8 cellular contexts compared by ENCODE assay signal in genomic region chr4:3919521-3919920, GRCh38.
DNase-seq lines count a peak whose midpoint lies in the region; ATAC-seq and TF ChIP-seq lines count a peak whose summit lies in the region.
"Not testable (repeated sequence)": the region's sequence is repeated elsewhere in the genome, so short reads cannot be mapped to it uniquely, and the experiment has no call there.

No MANE protein-coding gene starts in this region.

- not testable (repeated sequence) for H3K9me3 Mint-ChIP-seq in WTC11; osteocyte (ENCODE audit: unreplicated experiment)

- not testable (repeated sequence) for H3K56ac ChIP-seq in mesendoderm (ENCODE audit: low read length)

- H4K20me1 ChIP-seq in GM23248 (ENCODE audit: insufficient read depth): not testable (repeated sequence)

- not testable (repeated sequence) for H3K4ac ChIP-seq in mesendoderm (ENCODE audit: low read depth, low read length)

- 75 to 81% methylated on average over 8 of the region's 8 CpGs for WGBS in GM23248 (ENCODE audit: low coverage in 1 of 2, low lambda C conversion rate in 2 of 2, missing lambda C conversion rate in 2 of 2), 2 experiments
- no CpG with 5 or more reads among the region's 8 CpGs for WGBS in mesendoderm (ENCODE audit: extremely low coverage, insufficient coverage, low lambda C conversion rate)
- WGBS in spleen, 5 donors: 47 to 63% (median 57%) methylated on average over 8 of the region's 8 CpGs

- H3K79me2 ChIP-seq in GM23248 (ENCODE audit: insufficient read depth); mesendoderm (ENCODE audit: control insufficient read depth, insufficient read depth, low read length): not testable (repeated sequence)

- not testable (repeated sequence) for H2BK120ac ChIP-seq in mesendoderm (ENCODE audit: low read depth, low read length)

- H4K8ac ChIP-seq in mesendoderm (ENCODE audit: low read depth, low read length): not testable (repeated sequence)

- not testable (repeated sequence) for H3K23ac ChIP-seq in mesendoderm (ENCODE audit: low read length)

- H2BK15ac ChIP-seq in mesendoderm (replicated peaks; ENCODE audit: low read depth): not testable (repeated sequence)

- not testable (repeated sequence) for H3K4me3 Mint-ChIP-seq in WTC11
- peak overlapping the region; percentile 6 for H3K4me3 Mint-ChIP-seq in osteocyte (ENCODE audit: unreplicated experiment)

- TF ChIP-seq POLR2A in spleen (IDR thresholded peaks at IDR 0.05): not testable (repeated sequence)

- POLR2A ChIA-PET in AG04450 (lab: Yijun Ruan, JAX); WTC11 (lab: Charles Lee): not testable (repeated sequence)

- H2AK5ac ChIP-seq in mesendoderm (ENCODE audit: low read length): not testable (repeated sequence)

- not testable (repeated sequence) for ATAC-seq in WTC11

- H3K4me3 ChIP-seq in AG04450 (ENCODE audit: low read depth, low read length); GM23248; choroid plexus epithelial cell (ENCODE audit: low read depth, low read length); fibroblast of villous mesenchyme (ENCODE audit: low read depth, low read length); mesendoderm (ENCODE audit: low read length); spleen: not testable (repeated sequence)

- H3K4me1 ChIP-seq in GM23248 (ENCODE audit: insufficient read depth): peaks cover 11% of the 10 kb centered on the region
- H3K4me1 ChIP-seq in mesendoderm (ENCODE audit: control insufficient read depth, low read depth, low read length); spleen: not testable (repeated sequence)

- H3K9ac ChIP-seq in GM23248; mesendoderm (ENCODE audit: low read length): not testable (repeated sequence)

- H3F3A ChIP-seq in GM23248 (ENCODE audit: insufficient read depth): peaks cover 10% of the 10 kb centered on the region; the same call in 1 of the 2 replicates

- TF ChIP-seq CTCF in AG04450 (IDR thresholded peaks at IDR 0.05; ENCODE audit: low read depth, low read length); WTC11 (IDR thresholded peaks at IDR 0.05); choroid plexus epithelial cell (conservative IDR thresholded peaks at IDR 0.05; ENCODE audit: low read depth, low read length); fibroblast of villous mesenchyme (IDR thresholded peaks at IDR 0.05; ENCODE audit: insufficient read depth, low read depth, low read length); osteocyte (IDR thresholded peaks at IDR 0.05); spleen (IDR thresholded peaks at IDR 0.05 in 8 of 11, conservative IDR thresholded peaks at IDR 0.05 in 3 of 11): not testable (repeated sequence)

- H3K79me1 ChIP-seq in mesendoderm (ENCODE audit: low read length): not testable (repeated sequence)

- H3K36me3 Mint-ChIP-seq in WTC11; osteocyte (ENCODE audit: unreplicated experiment): not testable (repeated sequence)

- peaks cover 14% of the 10 kb centered on the region for H3K27me3 Mint-ChIP-seq in WTC11 (ENCODE audit: low read depth)
- H3K27me3 Mint-ChIP-seq in osteocyte (ENCODE audit: unreplicated experiment): not testable (repeated sequence)

- H3K4me2 ChIP-seq in GM23248 (ENCODE audit: unreplicated experiment): peak overlapping the region; percentile 48
- H3K4me2 ChIP-seq in mesendoderm (ENCODE audit: low read length): not testable (repeated sequence)

- H3K27me3 ChIP-seq in AG04450 (ENCODE audit: control insufficient read depth, insufficient read depth, low read length); GM23248 (replicated peaks; ENCODE audit: insufficient read depth); mesendoderm (ENCODE audit: insufficient read depth, low read length, poor library complexity): not testable (repeated sequence)
- peaks cover 0 to 11% (median 0%) of the 10 kb centered on the region in 7 donors for H3K27me3 ChIP-seq in spleen (replicated peaks in 1 of 7)

- not testable (repeated sequence) for H3K9me3 ChIP-seq in AG04450 (ENCODE audit: control insufficient read depth, insufficient read depth, low read length); GM23248 (ENCODE audit: low read depth); spleen

- in situ Hi-C loops in GM23248 (cut with MboI): not testable (repeated sequence)

- H3K18ac ChIP-seq in mesendoderm (ENCODE audit: low read length): peak overlapping the region; percentile 87

- intact Hi-C loops in spleen (cut with DNase I; ENCODE audit: low total_unique reads): not testable (repeated sequence)

- H3K4me1 Mint-ChIP-seq in WTC11 (peaks cover 39% of the 10 kb centered on the region), osteocyte (ENCODE audit: unreplicated experiment) (peaks cover 26% of the 10 kb centered on the region)

- not testable (repeated sequence) for H3K9me2 ChIP-seq in GM23248 (ENCODE audit: insufficient read depth)

- DNase-seq in AG04450 (ENCODE audit: low read depth, low spot score) (peak; percentile 4), GM23248 (peak; percentile 10), choroid plexus epithelial cell (ENCODE audit: low read depth) (peak; percentile 23), fibroblast of villous mesenchyme (ENCODE audit: low read depth) (peak; percentile 47), osteocyte (ENCODE audit: extremely low spot score, unreplicated experiment) (peak; percentile 88), spleen (peak; percentile 22)
- not testable (repeated sequence) for DNase-seq in WTC11 (ENCODE audit: low spot score); mesendoderm

- not testable (repeated sequence) for H3K27ac ChIP-seq in AG04450 (ENCODE audit: low read depth, low read length); mesendoderm (ENCODE audit: low read depth, low read length); spleen
- peak overlapping the region; percentile 33; the same call in 1 of the 2 replicates for H3K27ac ChIP-seq in GM23248

- H2AFZ ChIP-seq in GM23248: not testable (repeated sequence)

- not testable (repeated sequence) for H3K36me3 ChIP-seq in GM23248 (ENCODE audit: low read depth); mesendoderm (ENCODE audit: control insufficient read depth, insufficient read depth, low read length); spleen

- H3K27ac Mint-ChIP-seq in WTC11 (peak overlapping the region; percentile 18), osteocyte (ENCODE audit: unreplicated experiment) (peak overlapping the region; percentile 79)

- H4K5ac ChIP-seq in mesendoderm (ENCODE audit: low read length): not testable (repeated sequence)

- CTCF ChIA-PET in AG04450 (lab: Charles Lee); WTC11 (lab: Charles Lee): not testable (repeated sequence)

- H2BK5ac ChIP-seq in mesendoderm (ENCODE audit: low read length): not testable (repeated sequence)
